Comparison of ENCODE assay signal across 15 cellular contexts in the genomic region with DNA sequence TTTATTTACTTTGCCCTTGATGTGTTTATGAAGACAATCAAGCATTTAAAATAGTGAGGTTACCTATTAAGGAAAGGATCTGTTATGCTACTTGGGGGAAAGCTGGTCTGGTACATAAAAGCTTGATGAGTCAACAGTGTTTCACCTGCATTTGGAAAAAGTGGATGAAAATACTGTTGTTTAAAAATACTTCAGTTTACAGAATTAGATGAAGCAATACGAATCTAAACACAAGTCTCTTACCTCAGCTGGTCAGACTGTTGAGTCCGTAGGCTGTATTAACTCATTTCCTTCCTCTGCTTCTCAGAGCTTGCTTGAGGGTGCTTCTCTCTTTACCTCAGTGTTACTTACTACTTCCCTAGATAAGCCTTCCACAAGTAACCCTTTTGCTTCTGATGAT. TPM values are rescaled to one million over a fixed set of nuclear protein-coding genes. Genes with fewer than 3 reads are reported as not detected.
DNase-seq lines count a peak whose midpoint lies in the region; ATAC-seq, FAIRE-seq and TF ChIP-seq lines count a peak whose summit lies in the region.
"Had no signal": no experiment of that assay in that cellular context is flagged by ENCODE, and none has a peak within 500 bp of the region (broad histone marks: within the 10 kb centered on the region; RNA-seq: fewer than 3 reads in every experiment).

No MANE protein-coding gene starts in this region.

- H3K4me1 ChIP-seq in mammary epithelial cell (ENCODE audit: insufficient read depth, low read length) (no peaks in the 10 kb centered on the region), mesenchymal stem cell (ENCODE audit: control insufficient read depth, insufficient read depth, low read depth, low read length) (peaks cover 1% of the 10 kb centered on the region)

- H2BK15ac ChIP-seq in mesenchymal stem cell (ENCODE audit: low read depth, poor library complexity, severe bottlenecking), result no peak overlapping the region

- H3K23ac ChIP-seq in mesenchymal stem cell (ENCODE audit: low read length in 2 of 2), result no peak overlapping the region

- TF ChIP-seq CTCF in NB4 (IDR thresholded peaks at IDR 0.05; ENCODE audit: low read depth, low read length) (no peak), mammary epithelial cell (conservative IDR thresholded peaks at IDR 0.05 in 1 of 2, IDR thresholded peaks at IDR 0.05 in 1 of 2; ENCODE audit: extremely low read depth in 1 of 2, insufficient read depth in 1 of 2, low read depth in 1 of 2, low read length in 2 of 2) (no peak)

- H2AFZ ChIP-seq in mammary epithelial cell (ENCODE audit: low read depth, low read length) (no peak overlapping the region), mesenchymal stem cell (ENCODE audit: low read depth, low read length) (no peak overlapping the region)

- FAIRE-seq in GM12891 (lab: Jason Lieb, UNC), result peak; percentile 60

- no peaks in the 10 kb centered on the region for H3K9me3 Mint-ChIP-seq in naive thymus-derived CD8-positive, alpha-beta T cell
- H3K9me3 Mint-ChIP-seq: activated CD4-positive, alpha-beta memory T cell treated with anti-CD3 and anti-CD28 coated beads, Interleukin-2, amount 10 ng/mL, durations not matched to agents 7 days and 5 days; dendritic cell treated with granulocyte-macrophage colony-stimulating factor and Interleukin-4, amounts not matched to agents 40 ng/mL and 50 ng/mL, for 4 days; memory B cell had no signal

- H2BK120ac ChIP-seq in mesenchymal stem cell (ENCODE audit: low read depth, low read length), result no peak overlapping the region

- H3K27me3 Mint-ChIP-seq in naive thymus-derived CD8-positive, alpha-beta T cell, result no peaks in the 10 kb centered on the region
- H3K27me3 Mint-ChIP-seq: activated CD4-positive, alpha-beta memory T cell treated with anti-CD3 and anti-CD28 coated beads, Interleukin-2, amount 10 ng/mL, durations not matched to agents 7 days and 5 days; activated naive CD8-positive, alpha-beta T cell; dendritic cell treated with granulocyte-macrophage colony-stimulating factor and Interleukin-4, amounts not matched to agents 40 ng/mL and 50 ng/mL, for 4 days; memory B cell had no signal

- no peak overlapping the region for H3K27ac ChIP-seq in mammary epithelial cell (ENCODE audit: insufficient read depth, low read depth, low read length)
- H3K27ac ChIP-seq in mesenchymal stem cell (ENCODE audit: low read length, poor library complexity, severe bottlenecking), result no peak overlapping the region

- no peaks in the 10 kb centered on the region for H3K79me2 ChIP-seq in mammary epithelial cell (ENCODE audit: insufficient read depth, low read length)

- DNase-seq in GM12891 (ENCODE audit: insufficient read length, low spot score) (no peak), NB4 (ENCODE audit: low read depth) (peak; percentile 50), mammary epithelial cell (peak; percentile 57), mesenchymal stem cell (peak; percentile 75), HEK293T (ENCODE audit: extremely low spot score) (no peak)
- DNase-seq in naive thymus-derived CD8-positive, alpha-beta T cell, result no peak
- DNase-seq: activated CD4-positive, alpha-beta memory T cell treated with anti-CD3 and anti-CD28 coated beads, Interleukin-2, amount 10 ng/mL, durations not matched to agents 7 days and 5 days; NCI-H526; posterior cingulate gyrus; stimulated activated CD4-positive, alpha-beta T cell treated with anti-CD3 and anti-CD28 coated beads, Interleukin-2, amount 100 ng/mL, for 48 hours; stimulated activated naive CD8-positive, alpha-beta T cell treated with anti-CD3 and anti-CD28 coated beads, Interleukin-15, Interleukin-2, amounts not matched to agents 100 U/mL and 50 U/mL, for 24 hours had no signal

- 88% methylated on average over 2 of the region's 2 CpGs for WGBS in mammary epithelial cell (ENCODE audit: low coverage, missing lambda C conversion rate)
- WGBS in mesenchymal stem cell, result 24% methylated on average over 2 of the region's 2 CpGs

- H3K36me3 ChIP-seq in mammary epithelial cell (ENCODE audit: insufficient read depth, low read length), result peaks cover 9% of the 10 kb centered on the region
- peaks cover 15 to 89% of the 10 kb centered on the region in 2 experiments for H3K36me3 ChIP-seq in mesenchymal stem cell (ENCODE audit: control insufficient read depth in 1 of 2, insufficient read depth in 2 of 2, low read depth in 1 of 2, low read length in 2 of 2)

- H3K9ac ChIP-seq in mammary epithelial cell (ENCODE audit: insufficient read depth, low read length) (no peak overlapping the region), mesenchymal stem cell (ENCODE audit: low read length) (no peak overlapping the region)

- no peak overlapping the region for H3K14ac ChIP-seq in mesenchymal stem cell (ENCODE audit: low read length in 2 of 2)

- H3K9me3 ChIP-seq in mammary epithelial cell (replicated peaks; ENCODE audit: insufficient read depth, low read length) (no peaks in the 10 kb centered on the region), mesenchymal stem cell (ENCODE audit: control insufficient read depth, low read length) (no peaks in the 10 kb centered on the region)

- H4K20me1 ChIP-seq in mammary epithelial cell (ENCODE audit: insufficient read depth, low read length), result no peaks in the 10 kb centered on the region

- ATAC-seq in GM21825 (IDR thresholded peaks at IDR 0.05; ENCODE audit: unreplicated experiment), result no peak
- no peak for ATAC-seq in naive thymus-derived CD8-positive, alpha-beta T cell

- peaks cover 22% of the 10 kb centered on the region for H3K79me1 ChIP-seq in mesenchymal stem cell (replicated peaks; ENCODE audit: low read length, poor library complexity, severe bottlenecking)

- no TSS peak for BruUV-seq in mammary epithelial cell (replicated peaks; lab: Mats Ljungman, UMichigan)

- TF ChIP-seq POLR2A in GM12891 (IDR thresholded peaks at IDR 0.05; ENCODE audit: low read depth, low read length) (no peak), NB4 (IDR thresholded peaks at IDR 0.05; ENCODE audit: extremely low read depth, insufficient read length) (no peak)

- H2BK12ac ChIP-seq in mesenchymal stem cell (ENCODE audit: low read length in 2 of 2), result no peak overlapping the region

- H3K4ac ChIP-seq in mesenchymal stem cell (ENCODE audit: low read depth in 1 of 2, low read length in 2 of 2), result no peak overlapping the region

- no peak overlapping the region for H2BK5ac ChIP-seq in mesenchymal stem cell (ENCODE audit: low read depth, low read length, poor library complexity, severe bottlenecking)

- no peak overlapping the region for H4K8ac ChIP-seq in mesenchymal stem cell (ENCODE audit: low read length)

- dilution Hi-C loops in mammary epithelial cell (cut with HindIII; ENCODE audit: low sequenced_read_pairs), result no loop called here

- H3K4me2 ChIP-seq in mammary epithelial cell (ENCODE audit: insufficient read depth, low read depth, low read length) (no peak overlapping the region), mesenchymal stem cell (ENCODE audit: low read length, poor library complexity, severe bottlenecking) (no peak overlapping the region)

- CTCF ChIA-PET in mammary epithelial cell (lab: Charles Lee; ENCODE audit: low non-redundant PET) (interaction anchor here (0.5 kb wide), 1 partner anchor 125 kb away, joined by 5 read pairs; no protein-coding TSS in a partner anchor), HEK293T (lab: Yijun Ruan, JAX) (no interaction called here)

- intact Hi-C loops in mammary epithelial cell (cut with micrococcal nuclease), result no loop called here

- POLR2A ChIA-PET in HEK293T (lab: Yijun Ruan, JAX), result interaction anchor here (1.4 kb wide), 1 partner anchor 11 kb away, joined by 3 read pairs; no protein-coding TSS in a partner anchor
- POLR2A ChIA-PET in naive thymus-derived CD8-positive, alpha-beta T cell (lab: Charles Lee), result no interaction called here

- peaks cover 5 to 23% (median 7%) of the 10 kb centered on the region in 4 donors for H3K4me1 Mint-ChIP-seq in naive thymus-derived CD8-positive, alpha-beta T cell
- H3K4me1 Mint-ChIP-seq: memory B cell had no signal

- in situ Hi-C loops in mammary epithelial cell (cut with MboI; ENCODE audit: low sequenced_read_pairs in 2 of 2), result no loop called here

- no peak overlapping the region for H2AK5ac ChIP-seq in mesenchymal stem cell (ENCODE audit: low read length, severe bottlenecking)

- H3K4me3 ChIP-seq in NB4 (ENCODE audit: low read depth, low read length) (no peak overlapping the region), mammary epithelial cell (replicated peaks in 1 of 3; ENCODE audit: insufficient read depth in 1 of 3, low read depth in 2 of 3, low read length in 3 of 3) (no peak overlapping the region), mesenchymal stem cell (ENCODE audit: insufficient read depth in 1 of 2, low read depth in 1 of 2, low read length in 2 of 2) (no peak overlapping the region)

- peaks cover 9 to 83% (median 39%) of the 10 kb centered on the region in 3 donors for H3K36me3 Mint-ChIP-seq in naive thymus-derived CD8-positive, alpha-beta T cell

- H3K27me3 ChIP-seq in mammary epithelial cell (ENCODE audit: insufficient read depth, low read length), result no peaks in the 10 kb centered on the region
- H3K27me3 ChIP-seq in mesenchymal stem cell (ENCODE audit: control insufficient read depth in 1 of 2, insufficient read depth in 1 of 2, low read length in 2 of 2), result no peaks in the 10 kb centered on the region

- peak overlapping the region in 3 of 10 donors; percentile 11 to 25 (median 16) for H3K27ac Mint-ChIP-seq in naive thymus-derived CD8-positive, alpha-beta T cell
- H3K27ac Mint-ChIP-seq: activated naive CD8-positive, alpha-beta T cell; dendritic cell treated with granulocyte-macrophage colony-stimulating factor and Interleukin-4, amounts not matched to agents 40 ng/mL and 50 ng/mL, for 4 days; memory B cell had no signal

- H4K91ac ChIP-seq in mesenchymal stem cell (ENCODE audit: low read length), result no peak overlapping the region

- H3K18ac ChIP-seq in mesenchymal stem cell (ENCODE audit: low read depth in 1 of 2, low read length in 2 of 2), result no peak overlapping the region

- H3K4me3 Mint-ChIP-seq in naive thymus-derived CD8-positive, alpha-beta T cell, result no peak overlapping the region
- H3K4me3 Mint-ChIP-seq: activated CD4-positive, alpha-beta memory T cell treated with anti-CD3 and anti-CD28 coated beads, Interleukin-2, amount 10 ng/mL, durations not matched to agents 7 days and 5 days; activated naive CD8-positive, alpha-beta T cell; dendritic cell treated with granulocyte-macrophage colony-stimulating factor and Interleukin-4, amounts not matched to agents 40 ng/mL and 50 ng/mL, for 4 days; memory B cell had no signal

RNA-seq across cellular contexts. Expression of gene NKX2-4, which starts 36.1 kb away (rescaled TPM):
- polyA plus RNA-seq in GM12891 (2012; ENCODE audit: low read depth, missing spikeins), result 0.05 TPM
- total RNA-seq in mammary epithelial cell, result not detected
- polyA plus RNA-seq in mammary epithelial cell, result not detected
- not detected for polyA minus RNA-seq in mammary epithelial cell
- not detected for polyA plus RNA-seq in mesenchymal stem cell (2013, experiment 1 of 2)
- polyA plus RNA-seq in mesenchymal stem cell (2013, experiment 2 of 2), result not detected
- total RNA-seq in naive thymus-derived CD8-positive, alpha-beta T cell, result not detected
- not detected for polyA plus RNA-seq in naive thymus-derived CD8-positive, alpha-beta T cell
- total RNA-seq: activated CD4-positive, alpha-beta memory T cell treated with anti-CD3 and anti-CD28 coated beads, Interleukin-2, amount 10 ng/mL, durations not matched to agents 7 days and 5 days had no signal

RNA-seq across cellular contexts. Expression of gene XRN2, which starts 58.1 kb away (rescaled TPM):
- polyA plus RNA-seq in GM12891 (2012; ENCODE audit: low read depth, missing spikeins), result 48.2 TPM
- 10 to 100 TPM; 64.9 to 70.8 TPM for total RNA-seq in mammary epithelial cell
- 57.0 TPM for polyA plus RNA-seq in mammary epithelial cell
- 61.2 TPM for polyA minus RNA-seq in mammary epithelial cell
- polyA plus RNA-seq in mesenchymal stem cell (2013, experiment 1 of 2), result 61.9 TPM
- polyA plus RNA-seq in mesenchymal stem cell (2013, experiment 2 of 2), result 61.2 TPM
- 10 to 100 TPM; 62.1 to 65.4 TPM for total RNA-seq in naive thymus-derived CD8-positive, alpha-beta T cell
- polyA plus RNA-seq in naive thymus-derived CD8-positive, alpha-beta T cell, result 10 to 100 TPM; 71.1 to 77.3 (median 72.5) TPM

Comparison
In these comparisons a context has a peak if more than half of its experiments do, and no peak if none do; other contexts are left out.
1. DNase-seq: peak in NB4 (single experiment), mammary epithelial cell (single experiment) and mesenchymal stem cell (single experiment); none in GM12891 (single experiment), HEK293T (single experiment) and naive thymus-derived CD8-positive, alpha-beta T cell (0 of 10).